In the genomic region with DNA sequence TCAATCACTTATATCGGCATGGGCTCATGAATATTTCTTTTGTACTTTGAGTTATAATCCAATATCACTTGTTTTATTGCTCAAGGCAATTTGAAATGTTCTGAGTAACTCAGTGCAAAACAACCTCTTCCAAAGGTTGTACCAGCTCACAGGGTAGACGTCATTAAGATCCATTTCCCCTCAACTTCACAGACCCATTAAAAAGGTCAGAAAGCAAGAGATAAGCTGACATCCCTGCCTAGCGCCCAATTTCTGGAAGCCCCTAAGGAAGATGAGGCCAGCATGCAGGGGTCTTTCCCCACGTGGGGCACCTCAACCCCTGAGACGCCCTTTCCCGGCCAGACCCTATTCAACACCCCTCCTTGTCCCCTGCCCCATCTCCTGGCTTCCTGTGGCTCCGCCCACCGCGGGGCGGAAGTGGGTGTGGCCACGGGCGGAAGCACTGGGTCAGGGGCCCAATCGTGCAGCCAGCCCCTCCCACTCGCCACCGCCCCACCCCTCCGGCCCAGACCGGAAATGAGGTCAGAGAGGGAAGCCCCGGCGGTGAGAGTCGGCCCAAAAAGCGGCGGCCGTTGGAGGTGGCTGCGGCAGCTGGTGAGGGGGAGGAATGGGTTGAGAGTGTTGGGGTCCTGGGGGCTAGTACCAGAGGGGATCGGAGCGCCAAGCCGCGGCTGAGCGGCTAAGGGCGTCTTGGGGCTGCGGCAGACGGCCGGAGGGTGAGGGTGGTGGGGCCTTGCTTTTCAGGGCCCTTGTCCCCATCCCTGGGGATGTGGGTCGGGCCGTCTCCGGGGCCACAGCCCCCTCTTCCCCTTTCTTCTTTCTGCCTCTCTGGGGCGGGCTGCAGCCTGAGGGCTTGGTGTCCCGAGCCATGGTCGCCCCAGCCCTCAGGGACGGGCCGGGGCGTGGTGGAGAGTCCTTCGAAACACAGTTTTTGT, we compare ENCODE assay signal across 1 cellular context.
TF ChIP-seq lines count a peak whose summit lies in the region.

Gene GPATCH2L, plus strand, starts transcription at position 525 of the 935 bp plus-strand sequence. CDS start 2,442 bp downstream, outside the sequence.

TF ChIP-seq in HepG2, 621 proteins besides CTCF, POLR2A, EP300 and RAD21 (continued from another document and continues in another):
- TF ChIP-seq CSRNP2 (CRISPR knock-in tag; conservative IDR thresholded peaks at IDR 0.05; ENCODE audit: low read depth) (no peak), ZNF24 (IDR thresholded peaks at IDR 0.05) (no peak), ELF1 (CRISPR knock-in tag; IDR thresholded peaks at IDR 0.05) (peak; percentile 81), YEATS2 (CRISPR knock-in tag; IDR thresholded peaks at IDR 0.05; ENCODE audit: borderline replicate concordance) (peak; percentile 62; the same call in 1 of the 2 replicates), GABPB1 (CRISPR knock-in tag; IDR thresholded peaks at IDR 0.05) (peak; percentile 97), WIZ (CRISPR knock-in tag; IDR thresholded peaks at IDR 0.05) (no peak), FIP1L1 (IDR thresholded peaks at IDR 0.05; ENCODE audit: borderline replicate concordance, insufficient read depth, low read depth, low read length) (no peak), ZNF160 (CRISPR knock-in tag; IDR thresholded peaks at IDR 0.05) (peak; percentile 79; the same call in 1 of the 2 replicates), FOXK1 (CRISPR knock-in tag; IDR thresholded peaks at IDR 0.05; ENCODE audit: borderline replicate concordance, low read depth) (peak; percentile 31; the same call in 1 of the 2 replicates), CBFB (CRISPR knock-in tag; IDR thresholded peaks at IDR 0.05) (no peak), ZFAT (CRISPR knock-in tag; conservative IDR thresholded peaks at IDR 0.05) (no peak), ZFP90 (CRISPR knock-in tag; IDR thresholded peaks at IDR 0.05; ENCODE audit: borderline replicate concordance) (peak; percentile 59; the same call in 1 of the 2 replicates), HMGXB3 (CRISPR knock-in tag; IDR thresholded peaks at IDR 0.05; ENCODE audit: borderline replicate concordance) (no peak), ZNF589 (CRISPR knock-in tag; conservative IDR thresholded peaks at IDR 0.05) (no peak), ZNF253 (CRISPR knock-in tag; IDR thresholded peaks at IDR 0.05; ENCODE audit: borderline replicate concordance) (no peak), TMF1 (CRISPR knock-in tag; IDR thresholded peaks at IDR 0.05; ENCODE audit: low read depth) (peak; percentile 39; the same call in 1 of the 2 replicates), SMAD3 (CRISPR knock-in tag; IDR thresholded peaks at IDR 0.05) (no peak), ZNF232 (CRISPR knock-in tag; IDR thresholded peaks at IDR 0.05; ENCODE audit: borderline replicate concordance) (peak; percentile 26; the same call in 1 of the 2 replicates), EED (CRISPR knock-in tag; IDR thresholded peaks at IDR 0.05) (no peak), ZNF383 (CRISPR knock-in tag; IDR thresholded peaks at IDR 0.05; ENCODE audit: borderline replicate concordance) (0 out of 2 replicates have a peak, but pooled peaks have one; percentile 39), ZNF749 (CRISPR knock-in tag; IDR thresholded peaks at IDR 0.05; ENCODE audit: borderline replicate concordance) (0 out of 2 replicates have a peak, but pooled peaks have one; percentile 45), MEIS2 (CRISPR knock-in tag; IDR thresholded peaks at IDR 0.05) (peak; percentile 22; the same call in 1 of the 2 replicates), ZNF251 (CRISPR knock-in tag; IDR thresholded peaks at IDR 0.05) (no peak), BCL6 (CRISPR knock-in tag; IDR thresholded peaks at IDR 0.05) (no peak), ZBTB21 (CRISPR knock-in tag; IDR thresholded peaks at IDR 0.05) (no peak), PHB2 (IDR thresholded peaks at IDR 0.05; ENCODE audit: partially characterized antibody) (no peak)
- TF ChIP-seq, protein P1, sequence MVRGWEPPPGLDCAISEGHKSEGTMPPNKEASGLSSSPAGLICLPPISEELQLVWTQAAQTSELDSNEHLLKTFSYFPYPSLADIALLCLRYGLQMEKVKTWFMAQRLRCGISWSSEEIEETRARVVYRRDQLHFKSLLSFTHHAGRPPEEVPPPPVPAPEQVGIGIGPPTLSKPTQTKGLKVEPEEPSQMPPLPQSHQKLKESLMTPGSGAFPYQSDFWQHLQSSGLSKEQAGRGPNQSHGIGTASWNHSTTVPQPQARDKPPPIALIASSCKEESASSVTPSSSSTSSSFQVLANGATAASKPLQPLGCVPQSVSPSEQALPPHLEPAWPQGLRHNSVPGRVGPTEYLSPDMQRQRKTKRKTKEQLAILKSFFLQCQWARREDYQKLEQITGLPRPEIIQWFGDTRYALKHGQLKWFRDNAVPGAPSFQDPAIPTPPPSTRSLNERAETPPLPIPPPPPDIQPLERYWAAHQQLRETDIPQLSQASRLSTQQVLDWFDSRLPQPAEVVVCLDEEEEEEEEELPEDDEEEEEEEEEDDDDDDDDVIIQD (CRISPR knock-in tag; IDR thresholded peaks at IDR 0.05; ENCODE audit: low read depth), result peak; percentile 57; the same call in 1 of the 2 replicates
- TF ChIP-seq, protein P2, sequence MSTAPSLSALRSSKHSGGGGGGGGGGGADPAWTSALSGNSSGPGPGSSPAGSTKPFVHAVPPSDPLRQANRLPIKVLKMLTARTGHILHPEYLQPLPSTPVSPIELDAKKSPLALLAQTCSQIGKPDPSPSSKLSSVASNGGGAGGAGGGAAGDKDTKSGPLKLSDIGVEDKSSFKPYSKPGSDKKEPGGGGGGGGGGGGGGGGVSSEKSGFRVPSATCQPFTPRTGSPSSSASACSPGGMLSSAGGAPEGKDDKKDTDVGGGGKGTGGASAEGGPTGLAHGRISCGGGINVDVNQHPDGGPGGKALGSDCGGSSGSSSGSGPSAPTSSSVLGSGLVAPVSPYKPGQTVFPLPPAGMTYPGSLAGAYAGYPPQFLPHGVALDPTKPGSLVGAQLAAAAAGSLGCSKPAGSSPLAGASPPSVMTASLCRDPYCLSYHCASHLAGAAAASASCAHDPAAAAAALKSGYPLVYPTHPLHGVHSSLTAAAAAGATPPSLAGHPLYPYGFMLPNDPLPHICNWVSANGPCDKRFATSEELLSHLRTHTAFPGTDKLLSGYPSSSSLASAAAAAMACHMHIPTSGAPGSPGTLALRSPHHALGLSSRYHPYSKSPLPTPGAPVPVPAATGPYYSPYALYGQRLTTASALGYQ (CRISPR knock-in tag; IDR thresholded peaks at IDR 0.05), result no peak
- TF ChIP-seq, protein P3, sequence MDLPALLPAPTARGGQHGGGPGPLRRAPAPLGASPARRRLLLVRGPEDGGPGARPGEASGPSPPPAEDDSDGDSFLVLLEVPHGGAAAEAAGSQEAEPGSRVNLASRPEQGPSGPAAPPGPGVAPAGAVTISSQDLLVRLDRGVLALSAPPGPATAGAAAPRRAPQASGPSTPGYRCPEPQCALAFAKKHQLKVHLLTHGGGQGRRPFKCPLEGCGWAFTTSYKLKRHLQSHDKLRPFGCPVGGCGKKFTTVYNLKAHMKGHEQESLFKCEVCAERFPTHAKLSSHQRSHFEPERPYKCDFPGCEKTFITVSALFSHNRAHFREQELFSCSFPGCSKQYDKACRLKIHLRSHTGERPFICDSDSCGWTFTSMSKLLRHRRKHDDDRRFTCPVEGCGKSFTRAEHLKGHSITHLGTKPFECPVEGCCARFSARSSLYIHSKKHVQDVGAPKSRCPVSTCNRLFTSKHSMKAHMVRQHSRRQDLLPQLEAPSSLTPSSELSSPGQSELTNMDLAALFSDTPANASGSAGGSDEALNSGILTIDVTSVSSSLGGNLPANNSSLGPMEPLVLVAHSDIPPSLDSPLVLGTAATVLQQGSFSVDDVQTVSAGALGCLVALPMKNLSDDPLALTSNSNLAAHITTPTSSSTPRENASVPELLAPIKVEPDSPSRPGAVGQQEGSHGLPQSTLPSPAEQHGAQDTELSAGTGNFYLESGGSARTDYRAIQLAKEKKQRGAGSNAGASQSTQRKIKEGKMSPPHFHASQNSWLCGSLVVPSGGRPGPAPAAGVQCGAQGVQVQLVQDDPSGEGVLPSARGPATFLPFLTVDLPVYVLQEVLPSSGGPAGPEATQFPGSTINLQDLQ (CRISPR knock-in tag; IDR thresholded peaks at IDR 0.05), result no peak
- TF ChIP-seq, protein P4, sequence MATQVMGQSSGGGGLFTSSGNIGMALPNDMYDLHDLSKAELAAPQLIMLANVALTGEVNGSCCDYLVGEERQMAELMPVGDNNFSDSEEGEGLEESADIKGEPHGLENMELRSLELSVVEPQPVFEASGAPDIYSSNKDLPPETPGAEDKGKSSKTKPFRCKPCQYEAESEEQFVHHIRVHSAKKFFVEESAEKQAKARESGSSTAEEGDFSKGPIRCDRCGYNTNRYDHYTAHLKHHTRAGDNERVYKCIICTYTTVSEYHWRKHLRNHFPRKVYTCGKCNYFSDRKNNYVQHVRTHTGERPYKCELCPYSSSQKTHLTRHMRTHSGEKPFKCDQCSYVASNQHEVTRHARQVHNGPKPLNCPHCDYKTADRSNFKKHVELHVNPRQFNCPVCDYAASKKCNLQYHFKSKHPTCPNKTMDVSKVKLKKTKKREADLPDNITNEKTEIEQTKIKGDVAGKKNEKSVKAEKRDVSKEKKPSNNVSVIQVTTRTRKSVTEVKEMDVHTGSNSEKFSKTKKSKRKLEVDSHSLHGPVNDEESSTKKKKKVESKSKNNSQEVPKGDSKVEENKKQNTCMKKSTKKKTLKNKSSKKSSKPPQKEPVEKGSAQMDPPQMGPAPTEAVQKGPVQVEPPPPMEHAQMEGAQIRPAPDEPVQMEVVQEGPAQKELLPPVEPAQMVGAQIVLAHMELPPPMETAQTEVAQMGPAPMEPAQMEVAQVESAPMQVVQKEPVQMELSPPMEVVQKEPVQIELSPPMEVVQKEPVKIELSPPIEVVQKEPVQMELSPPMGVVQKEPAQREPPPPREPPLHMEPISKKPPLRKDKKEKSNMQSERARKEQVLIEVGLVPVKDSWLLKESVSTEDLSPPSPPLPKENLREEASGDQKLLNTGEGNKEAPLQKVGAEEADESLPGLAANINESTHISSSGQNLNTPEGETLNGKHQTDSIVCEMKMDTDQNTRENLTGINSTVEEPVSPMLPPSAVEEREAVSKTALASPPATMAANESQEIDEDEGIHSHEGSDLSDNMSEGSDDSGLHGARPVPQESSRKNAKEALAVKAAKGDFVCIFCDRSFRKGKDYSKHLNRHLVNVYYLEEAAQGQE (IDR thresholded peaks at IDR 0.05; ENCODE audit: borderline replicate concordance in 1 of 2, low read depth in 1 of 2, low read length in 2 of 2), result no peak
- TF ChIP-seq, protein P5, sequence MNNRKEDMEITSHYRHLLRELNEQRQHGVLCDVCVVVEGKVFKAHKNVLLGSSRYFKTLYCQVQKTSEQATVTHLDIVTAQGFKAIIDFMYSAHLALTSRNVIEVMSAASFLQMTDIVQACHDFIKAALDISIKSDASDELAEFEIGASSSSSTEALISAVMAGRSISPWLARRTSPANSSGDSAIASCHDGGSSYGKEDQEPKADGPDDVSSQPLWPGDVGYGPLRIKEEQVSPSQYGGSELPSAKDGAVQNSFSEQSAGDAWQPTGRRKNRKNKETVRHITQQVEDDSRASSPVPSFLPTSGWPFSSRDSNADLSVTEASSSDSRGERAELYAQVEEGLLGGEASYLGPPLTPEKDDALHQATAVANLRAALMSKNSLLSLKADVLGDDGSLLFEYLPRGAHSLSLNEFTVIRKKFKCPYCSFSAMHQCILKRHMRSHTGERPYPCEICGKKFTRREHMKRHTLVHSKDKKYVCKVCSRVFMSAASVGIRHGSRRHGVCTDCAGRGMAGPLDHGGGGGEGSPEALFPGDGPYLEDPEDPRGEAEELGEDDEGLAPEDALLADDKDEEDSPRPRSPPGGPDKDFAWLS (CRISPR knock-in tag; IDR thresholded peaks at IDR 0.05; ENCODE audit: borderline replicate concordance), result 0 out of 2 replicates have a peak, but pooled peaks have one; percentile 74
- TF ChIP-seq, protein P6, sequence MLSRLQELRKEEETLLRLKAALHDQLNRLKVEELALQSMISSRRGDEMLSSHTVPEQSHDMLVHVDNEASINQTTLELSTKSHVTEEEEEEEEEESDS (CRISPR knock-in tag; IDR thresholded peaks at IDR 0.05; ENCODE audit: borderline replicate concordance), result no peak
